Comparison of ENCODE assay signal across 14 cellular contexts in the genomic region with DNA sequence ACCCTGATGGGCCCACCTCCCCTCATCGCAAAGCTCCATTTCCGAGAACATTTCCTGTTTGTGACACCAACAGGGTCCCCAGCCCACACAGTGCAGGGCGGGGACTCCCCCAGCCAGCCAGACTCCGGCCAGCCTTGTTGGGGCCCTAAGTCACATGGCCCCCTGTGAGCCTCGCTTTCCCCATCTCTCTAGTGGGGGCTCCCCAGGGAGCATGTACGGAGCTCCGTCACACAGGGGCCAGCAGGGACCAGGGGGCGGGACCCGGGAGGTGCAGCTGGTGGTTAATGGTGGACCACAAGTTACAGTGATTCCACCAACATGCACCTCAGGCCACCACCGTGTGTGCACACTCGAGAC. TPM values are rescaled to one million over a fixed set of nuclear protein-coding genes. Genes with fewer than 3 reads are reported as not detected.
DNase-seq lines count a peak whose midpoint lies in the region; ATAC-seq and TF ChIP-seq lines count a peak whose summit lies in the region.
"Had no signal": no experiment of that assay in that cellular context is flagged by ENCODE, and none has a peak within 500 bp of the region (broad histone marks: within the 10 kb centered on the region; RNA-seq: fewer than 3 reads in every experiment).

No MANE protein-coding gene starts in this region.

- H3K27me3 ChIP-seq in right cardiac atrium (ENCODE audit: control insufficient read depth, insufficient read depth) (no peaks in the 10 kb centered on the region), lung (ENCODE audit: control insufficient read depth, insufficient read depth) (no peaks in the 10 kb centered on the region), vagina (no peaks in the 10 kb centered on the region)
- H3K27me3 ChIP-seq: BE2C had no signal

- peaks cover 9% of the 10 kb centered on the region for H3K27me3 Mint-ChIP-seq in activated T-helper 17 cell treated with anti-CD3 and anti-CD28 coated beads, Interleukin-2, amount 50 U/mL, for 72 hours
- H3K27me3 Mint-ChIP-seq in endothelial cell (ENCODE audit: unreplicated experiment): peaks cover 4% of the 10 kb centered on the region

- H3K4me3 ChIP-seq in right cardiac atrium (ENCODE audit: low read length): peak overlapping the region; percentile 1
- H3K4me3 ChIP-seq in lung: peak overlapping the region; percentile 20
- peak overlapping the region in 1 of 2 donors; percentile 6 for H3K4me3 ChIP-seq in vagina

- H3K4me1 Mint-ChIP-seq in activated T-helper 17 cell treated with anti-CD3 and anti-CD28 coated beads, Interleukin-2, amount 50 U/mL, for 72 hours: no peaks in the 10 kb centered on the region
- peaks cover 11% of the 10 kb centered on the region for H3K4me1 Mint-ChIP-seq in endothelial cell (ENCODE audit: unreplicated experiment)

- peak in 1 of 3 donors; percentile 50 for DNase-seq in right cardiac atrium
- DNase-seq in left ventricle myocardium superior: no peak
- no peak for DNase-seq in lung (ENCODE audit: low spot score)
- DNase-seq in vagina (ENCODE audit: extremely low spot score in 2 of 2): no peak
- DNase-seq in EL: no peak
- no peak for DNase-seq in endothelial cell (ENCODE audit: low spot score)
- DNase-seq in NOMO-1 treated with dmso at 0.1 percent for 144 hours (lab: John Stamatoyannopoulos, UW; ENCODE audit: unreplicated experiment): no peak
- DNase-seq: BE2C, erythroblast, NCI-H446 treated with DMSO at 0.1 percent for 48 hours, SHP77 treated with DMSO at 0.1 percent for 48 hours had no signal

- H3K4me1 ChIP-seq in right cardiac atrium (ENCODE audit: control insufficient read depth, insufficient read depth, low read length) (peaks cover 3% of the 10 kb centered on the region), lung (ENCODE audit: control insufficient read depth in 2 of 2, insufficient read depth in 2 of 2, low read length in 2 of 2) (peaks cover 0 to 12% of the 10 kb centered on the region in 2 donors), vagina (peaks cover 55% of the 10 kb centered on the region)
- H3K4me1 ChIP-seq: BE2C had no signal

- H3K9me3 ChIP-seq in right cardiac atrium (ENCODE audit: control insufficient read depth, low read length): no peaks in the 10 kb centered on the region
- H3K9me3 ChIP-seq in lung (ENCODE audit: control insufficient read depth in 2 of 2, insufficient read depth in 1 of 2, low read length in 1 of 2): no peaks in the 10 kb centered on the region
- no peaks in the 10 kb centered on the region for H3K9me3 ChIP-seq in vagina
- H3K9me3 ChIP-seq: BE2C had no signal

- no peak overlapping the region for H3K27ac Mint-ChIP-seq in activated T-helper 17 cell treated with anti-CD3 and anti-CD28 coated beads, Interleukin-2, amount 50 U/mL, for 72 hours
- H3K27ac Mint-ChIP-seq in endothelial cell (ENCODE audit: unreplicated experiment): no peak overlapping the region
- H3K27ac Mint-ChIP-seq: brain had no signal

- no peaks in the 10 kb centered on the region for H3K36me3 Mint-ChIP-seq in activated T-helper 17 cell treated with anti-CD3 and anti-CD28 coated beads, Interleukin-2, amount 50 U/mL, for 72 hours (ENCODE audit: low read depth)
- H3K36me3 Mint-ChIP-seq in endothelial cell (ENCODE audit: low read depth, unreplicated experiment): no peaks in the 10 kb centered on the region

- TF ChIP-seq POLR2A in vagina (IDR thresholded peaks at IDR 0.05): no peak

- intact Hi-C loops in right cardiac atrium (cut with DNase I) (no loop called here), left ventricle myocardium superior (cut with micrococcal nuclease) (no loop called here), vagina (cut with DNase I) (no loop called here)

- H3K4me3 Mint-ChIP-seq in activated T-helper 17 cell treated with anti-CD3 and anti-CD28 coated beads, Interleukin-2, amount 50 U/mL, for 72 hours: no peak overlapping the region
- H3K4me3 Mint-ChIP-seq in endothelial cell (ENCODE audit: unreplicated experiment): no peak overlapping the region
- H3K4me3 Mint-ChIP-seq: brain had no signal

- ATAC-seq in right cardiac atrium: no peak
- ATAC-seq in left ventricle myocardium superior: no peak
- ATAC-seq in activated T-helper 17 cell treated with anti-CD3 and anti-CD28 coated beads, Interleukin-2, amount 50 U/mL, for 72 hours (replicated peaks): peak; percentile 10
- ATAC-seq in lung (ENCODE audit: insufficient read depth, low FRiP score): no peak

- WGBS in right cardiac atrium: 47% methylated on average over 11 of the region's 11 CpGs
- WGBS in lung, 2 donors: 10 to 35% methylated on average over 11 of the region's 11 CpGs

- H3K27ac ChIP-seq in right cardiac atrium (ENCODE audit: low read length) (no peak overlapping the region), lung (ENCODE audit: low read depth in 1 of 2, low read length in 1 of 2) (no peak overlapping the region), vagina (peak overlapping the region; percentile 45)

- peaks cover 0 to 4% of the 10 kb centered on the region in 2 donors for H3K36me3 ChIP-seq in lung (ENCODE audit: control insufficient read depth in 2 of 2, insufficient read depth in 2 of 2, low read length in 2 of 2)
- no peaks in the 10 kb centered on the region for H3K36me3 ChIP-seq in vagina

- TF ChIP-seq CTCF in lung (IDR thresholded peaks at IDR 0.05; ENCODE audit: control extremely low read depth, extremely low read depth): no peak
- no peak for TF ChIP-seq CTCF in vagina (IDR thresholded peaks at IDR 0.05)
- no peak for TF ChIP-seq CTCF in endothelial cell (IDR thresholded peaks at IDR 0.05; ENCODE audit: unreplicated experiment)

- no peaks in the 10 kb centered on the region for H3K9me3 Mint-ChIP-seq in activated T-helper 17 cell treated with anti-CD3 and anti-CD28 coated beads, Interleukin-2, amount 50 U/mL, for 72 hours
- H3K9me3 Mint-ChIP-seq in endothelial cell (ENCODE audit: unreplicated experiment): no peaks in the 10 kb centered on the region
- H3K9me3 Mint-ChIP-seq: brain had no signal

RNA-seq across cellular contexts. Expression of gene TBXA2R, which starts 1.7 kb away (rescaled TPM):
- total RNA-seq in right cardiac atrium (1 to 10 TPM; 1.3 to 2.2 (median 2.0) TPM), left ventricle myocardium superior (2.0 TPM), lung (1 to 10 TPM; 2.8 to 7.6 TPM), vagina (1.7 TPM), endothelial cell (ENCODE audit: unreplicated experiment) (7.3 TPM)
- polyA plus RNA-seq in right cardiac atrium (1.8 TPM), lung (1 to 10 TPM; 2.5 to 4.3 TPM)
- total RNA-seq in activated T-helper 17 cell treated with anti-CD3 and anti-CD28 coated beads, Interleukin-2, amount 50 U/mL, for 72 hours: under 1 TPM; 0.32 to 0.37 TPM
- polyA plus RNA-seq: keratinocyte had no signal

RNA-seq across cellular contexts. Expression of gene GIPC3, which starts 19.7 kb away (rescaled TPM):
- total RNA-seq in right cardiac atrium (1 to 10 TPM in 2 of 4 donors, under 1 TPM in 2; 0.89 to 2.1 (median 1.2) TPM), left ventricle myocardium superior (1.9 TPM), lung (1 to 10 TPM; 1.9 to 2.1 TPM), vagina (0.25 TPM), endothelial cell (ENCODE audit: unreplicated experiment) (11.0 TPM)
- polyA plus RNA-seq in right cardiac atrium (1.2 TPM), lung (1 to 10 TPM; 1.6 to 1.8 TPM)
- under 1 TPM; 0.32 to 0.42 TPM for total RNA-seq in activated T-helper 17 cell treated with anti-CD3 and anti-CD28 coated beads, Interleukin-2, amount 50 U/mL, for 72 hours
- polyA plus RNA-seq: keratinocyte had no signal

RNA-seq across cellular contexts. Expression of gene CACTIN, which starts 21.6 kb away (rescaled TPM):
- total RNA-seq in right cardiac atrium (10 to 100 TPM; 13.8 to 17.8 (median 14.4) TPM), left ventricle myocardium superior (13.5 TPM), lung (10 to 100 TPM; 18.4 to 23.4 TPM), vagina (36.3 TPM), endothelial cell (ENCODE audit: unreplicated experiment) (31.8 TPM)
- polyA plus RNA-seq in right cardiac atrium (13.5 TPM), lung (10 to 100 TPM; 16.7 to 19.1 TPM)
- total RNA-seq in activated T-helper 17 cell treated with anti-CD3 and anti-CD28 coated beads, Interleukin-2, amount 50 U/mL, for 72 hours: 10 to 100 TPM; 22.9 to 31.8 TPM

RNA-seq across cellular contexts. Expression of gene HMG20B, which starts 32.2 kb away (rescaled TPM):
- total RNA-seq in right cardiac atrium (10 to 100 TPM; 35.7 to 46.0 (median 36.2) TPM), left ventricle myocardium superior (36.9 TPM), lung (10 to 100 TPM; 60.2 to 91.3 TPM), vagina (92.8 TPM), endothelial cell (ENCODE audit: unreplicated experiment) (77.2 TPM)
- polyA plus RNA-seq in right cardiac atrium (50.5 TPM), lung (10 to 100 TPM; 51.1 to 93.4 TPM)
- 10 to 100 TPM; 40.0 to 52.3 TPM for total RNA-seq in activated T-helper 17 cell treated with anti-CD3 and anti-CD28 coated beads, Interleukin-2, amount 50 U/mL, for 72 hours

RNA-seq across cellular contexts. Expression of gene MFSD12, which starts 47.6 kb away (rescaled TPM):
- total RNA-seq in right cardiac atrium (10 to 100 TPM; 20.6 to 31.7 (median 29.6) TPM), left ventricle myocardium superior (21.8 TPM), lung (10 to 100 TPM; 25.5 to 78.4 TPM), vagina (48.4 TPM), endothelial cell (ENCODE audit: unreplicated experiment) (54.5 TPM)
- polyA plus RNA-seq in right cardiac atrium (21.3 TPM), lung (10 to 100 TPM; 60.0 to 64.4 TPM)
- 10 to 100 TPM; 38.3 to 64.1 TPM for total RNA-seq in activated T-helper 17 cell treated with anti-CD3 and anti-CD28 coated beads, Interleukin-2, amount 50 U/mL, for 72 hours
